In the genomic region with DNA sequence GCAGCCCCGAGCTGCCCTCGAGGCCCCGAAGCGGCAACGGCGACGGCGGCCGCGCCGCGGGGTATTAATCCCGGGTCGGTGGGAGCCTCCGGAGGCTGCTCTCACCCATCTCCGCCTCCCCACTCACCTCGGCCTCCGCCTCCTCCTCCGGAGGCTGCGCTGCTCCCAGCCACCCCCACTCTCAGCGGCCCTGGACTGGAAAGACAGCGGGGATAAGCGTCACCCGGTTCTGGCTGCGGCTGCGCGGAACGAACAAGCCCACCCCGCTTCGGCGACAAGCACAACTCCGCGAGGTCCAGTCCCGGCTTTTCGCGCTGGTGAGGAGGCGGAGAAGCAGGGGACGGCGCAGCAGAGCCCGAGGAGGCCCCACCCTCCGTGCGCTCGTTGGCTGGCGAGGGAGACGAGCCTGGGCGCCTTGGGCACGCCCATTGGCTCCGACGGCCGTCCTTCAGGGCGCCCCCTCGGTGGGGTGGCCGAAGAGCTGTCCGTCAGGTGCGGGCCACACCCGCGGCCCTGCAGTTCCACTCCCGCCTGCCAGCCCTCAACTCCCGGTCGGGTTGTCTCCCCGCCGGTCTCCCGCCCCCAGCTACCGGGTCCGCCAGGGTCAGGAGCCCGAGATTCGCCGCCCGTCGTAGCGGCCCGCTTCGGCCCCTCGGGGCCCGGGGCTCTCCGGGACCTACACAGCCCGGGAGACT, we compare ENCODE assay signal across 1 cellular context.
TF ChIP-seq lines count a peak whose summit lies in the region.

A gene (minus strand): TSS at position 327 of the 695 bp plus-strand sequence. CDS start 11,469 bp downstream, outside the sequence.

TF ChIP-seq in WTC11, 78 proteins besides CTCF, POLR2A, EP300 and RAD21 (continued from another document and continues in another):
- TF ChIP-seq, protein P1, sequence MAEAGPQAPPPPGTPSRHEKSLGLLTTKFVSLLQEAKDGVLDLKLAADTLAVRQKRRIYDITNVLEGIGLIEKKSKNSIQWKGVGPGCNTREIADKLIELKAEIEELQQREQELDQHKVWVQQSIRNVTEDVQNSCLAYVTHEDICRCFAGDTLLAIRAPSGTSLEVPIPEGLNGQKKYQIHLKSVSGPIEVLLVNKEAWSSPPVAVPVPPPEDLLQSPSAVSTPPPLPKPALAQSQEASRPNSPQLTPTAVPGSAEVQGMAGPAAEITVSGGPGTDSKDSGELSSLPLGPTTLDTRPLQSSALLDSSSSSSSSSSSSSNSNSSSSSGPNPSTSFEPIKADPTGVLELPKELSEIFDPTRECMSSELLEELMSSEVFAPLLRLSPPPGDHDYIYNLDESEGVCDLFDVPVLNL (CRISPR knock-in tag; IDR thresholded peaks at IDR 0.05; ENCODE audit: borderline replicate concordance, low read depth), result no peak
- no peak for TF ChIP-seq ZNF263 (CRISPR knock-in tag; IDR thresholded peaks at IDR 0.05; ENCODE audit: low read depth)
- TF ChIP-seq NFE2L1 (CRISPR knock-in tag; IDR thresholded peaks at IDR 0.05), result no peak
- no peak for TF ChIP-seq ZNF416 (CRISPR knock-in tag; IDR thresholded peaks at IDR 0.05)
- TF ChIP-seq, protein P2, sequence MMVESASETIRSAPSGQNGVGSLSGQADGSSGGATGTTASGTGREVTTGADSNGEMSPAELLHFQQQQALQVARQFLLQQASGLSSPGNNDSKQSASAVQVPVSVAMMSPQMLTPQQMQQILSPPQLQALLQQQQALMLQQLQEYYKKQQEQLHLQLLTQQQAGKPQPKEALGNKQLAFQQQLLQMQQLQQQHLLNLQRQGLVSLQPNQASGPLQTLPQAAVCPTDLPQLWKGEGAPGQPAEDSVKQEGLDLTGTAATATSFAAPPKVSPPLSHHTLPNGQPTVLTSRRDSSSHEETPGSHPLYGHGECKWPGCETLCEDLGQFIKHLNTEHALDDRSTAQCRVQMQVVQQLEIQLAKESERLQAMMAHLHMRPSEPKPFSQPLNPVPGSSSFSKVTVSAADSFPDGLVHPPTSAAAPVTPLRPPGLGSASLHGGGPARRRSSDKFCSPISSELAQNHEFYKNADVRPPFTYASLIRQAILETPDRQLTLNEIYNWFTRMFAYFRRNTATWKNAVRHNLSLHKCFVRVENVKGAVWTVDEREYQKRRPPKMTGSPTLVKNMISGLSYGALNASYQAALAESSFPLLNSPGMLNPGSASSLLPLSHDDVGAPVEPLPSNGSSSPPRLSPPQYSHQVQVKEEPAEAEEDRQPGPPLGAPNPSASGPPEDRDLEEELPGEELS (CRISPR knock-in tag; IDR thresholded peaks at IDR 0.05), result peak; percentile 45; the same call in 1 of the 2 replicates
- no peak for TF ChIP-seq ZNF138 (CRISPR knock-in tag; conservative IDR thresholded peaks at IDR 0.05)
- TF ChIP-seq JUN (CRISPR knock-in tag; IDR thresholded peaks at IDR 0.05), result no peak
- TF ChIP-seq, protein P3, sequence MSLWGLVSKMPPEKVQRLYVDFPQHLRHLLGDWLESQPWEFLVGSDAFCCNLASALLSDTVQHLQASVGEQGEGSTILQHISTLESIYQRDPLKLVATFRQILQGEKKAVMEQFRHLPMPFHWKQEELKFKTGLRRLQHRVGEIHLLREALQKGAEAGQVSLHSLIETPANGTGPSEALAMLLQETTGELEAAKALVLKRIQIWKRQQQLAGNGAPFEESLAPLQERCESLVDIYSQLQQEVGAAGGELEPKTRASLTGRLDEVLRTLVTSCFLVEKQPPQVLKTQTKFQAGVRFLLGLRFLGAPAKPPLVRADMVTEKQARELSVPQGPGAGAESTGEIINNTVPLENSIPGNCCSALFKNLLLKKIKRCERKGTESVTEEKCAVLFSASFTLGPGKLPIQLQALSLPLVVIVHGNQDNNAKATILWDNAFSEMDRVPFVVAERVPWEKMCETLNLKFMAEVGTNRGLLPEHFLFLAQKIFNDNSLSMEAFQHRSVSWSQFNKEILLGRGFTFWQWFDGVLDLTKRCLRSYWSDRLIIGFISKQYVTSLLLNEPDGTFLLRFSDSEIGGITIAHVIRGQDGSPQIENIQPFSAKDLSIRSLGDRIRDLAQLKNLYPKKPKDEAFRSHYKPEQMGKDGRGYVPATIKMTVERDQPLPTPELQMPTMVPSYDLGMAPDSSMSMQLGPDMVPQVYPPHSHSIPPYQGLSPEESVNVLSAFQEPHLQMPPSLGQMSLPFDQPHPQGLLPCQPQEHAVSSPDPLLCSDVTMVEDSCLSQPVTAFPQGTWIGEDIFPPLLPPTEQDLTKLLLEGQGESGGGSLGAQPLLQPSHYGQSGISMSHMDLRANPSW (CRISPR knock-in tag; conservative IDR thresholded peaks at IDR 0.05; ENCODE audit: low read depth), result no peak
- TF ChIP-seq CREB1 (CRISPR knock-in tag; IDR thresholded peaks at IDR 0.05), result no peak
- TF ChIP-seq IRF2 (CRISPR knock-in tag; IDR thresholded peaks at IDR 0.05; ENCODE audit: borderline replicate concordance, low read depth), result no peak
- TF ChIP-seq, protein P4, sequence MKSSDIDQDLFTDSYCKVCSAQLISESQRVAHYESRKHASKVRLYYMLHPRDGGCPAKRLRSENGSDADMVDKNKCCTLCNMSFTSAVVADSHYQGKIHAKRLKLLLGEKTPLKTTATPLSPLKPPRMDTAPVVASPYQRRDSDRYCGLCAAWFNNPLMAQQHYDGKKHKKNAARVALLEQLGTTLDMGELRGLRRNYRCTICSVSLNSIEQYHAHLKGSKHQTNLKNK (CRISPR knock-in tag; IDR thresholded peaks at IDR 0.05), result no peak
- TF ChIP-seq, protein P5, sequence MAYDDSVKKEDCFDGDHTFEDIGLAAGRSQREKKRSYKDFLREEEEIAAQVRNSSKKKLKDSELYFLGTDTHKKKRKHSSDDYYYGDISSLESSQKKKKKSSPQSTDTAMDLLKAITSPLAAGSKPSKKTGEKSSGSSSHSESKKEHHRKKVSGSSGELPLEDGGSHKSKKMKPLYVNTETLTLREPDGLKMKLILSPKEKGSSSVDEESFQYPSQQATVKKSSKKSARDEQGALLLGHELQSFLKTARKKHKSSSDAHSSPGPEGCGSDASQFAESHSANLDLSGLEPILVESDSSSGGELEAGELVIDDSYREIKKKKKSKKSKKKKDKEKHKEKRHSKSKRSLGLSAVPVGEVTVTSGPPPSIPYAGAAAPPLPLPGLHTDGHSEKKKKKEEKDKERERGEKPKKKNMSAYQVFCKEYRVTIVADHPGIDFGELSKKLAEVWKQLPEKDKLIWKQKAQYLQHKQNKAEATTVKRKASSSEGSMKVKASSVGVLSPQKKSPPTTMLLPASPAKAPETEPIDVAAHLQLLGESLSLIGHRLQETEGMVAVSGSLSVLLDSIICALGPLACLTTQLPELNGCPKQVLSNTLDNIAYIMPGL (CRISPR knock-in tag; IDR thresholded peaks at IDR 0.05), result peak; percentile 42; the same call in 1 of the 2 replicates
- TF ChIP-seq, protein P6, sequence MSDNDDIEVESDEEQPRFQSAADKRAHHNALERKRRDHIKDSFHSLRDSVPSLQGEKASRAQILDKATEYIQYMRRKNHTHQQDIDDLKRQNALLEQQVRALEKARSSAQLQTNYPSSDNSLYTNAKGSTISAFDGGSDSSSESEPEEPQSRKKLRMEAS (CRISPR knock-in tag; IDR thresholded peaks at IDR 0.05), result peak; percentile 58; the same call in 1 of the 2 replicates
- TF ChIP-seq NR2C2 (CRISPR knock-in tag; IDR thresholded peaks at IDR 0.05), result no peak
- TF ChIP-seq KAT7 (CRISPR knock-in tag; IDR thresholded peaks at IDR 0.05; ENCODE audit: borderline replicate concordance), result no peak
- no peak for TF ChIP-seq CBFB (CRISPR knock-in tag; IDR thresholded peaks at IDR 0.05; ENCODE audit: low read depth)
- TF ChIP-seq, protein P7, sequence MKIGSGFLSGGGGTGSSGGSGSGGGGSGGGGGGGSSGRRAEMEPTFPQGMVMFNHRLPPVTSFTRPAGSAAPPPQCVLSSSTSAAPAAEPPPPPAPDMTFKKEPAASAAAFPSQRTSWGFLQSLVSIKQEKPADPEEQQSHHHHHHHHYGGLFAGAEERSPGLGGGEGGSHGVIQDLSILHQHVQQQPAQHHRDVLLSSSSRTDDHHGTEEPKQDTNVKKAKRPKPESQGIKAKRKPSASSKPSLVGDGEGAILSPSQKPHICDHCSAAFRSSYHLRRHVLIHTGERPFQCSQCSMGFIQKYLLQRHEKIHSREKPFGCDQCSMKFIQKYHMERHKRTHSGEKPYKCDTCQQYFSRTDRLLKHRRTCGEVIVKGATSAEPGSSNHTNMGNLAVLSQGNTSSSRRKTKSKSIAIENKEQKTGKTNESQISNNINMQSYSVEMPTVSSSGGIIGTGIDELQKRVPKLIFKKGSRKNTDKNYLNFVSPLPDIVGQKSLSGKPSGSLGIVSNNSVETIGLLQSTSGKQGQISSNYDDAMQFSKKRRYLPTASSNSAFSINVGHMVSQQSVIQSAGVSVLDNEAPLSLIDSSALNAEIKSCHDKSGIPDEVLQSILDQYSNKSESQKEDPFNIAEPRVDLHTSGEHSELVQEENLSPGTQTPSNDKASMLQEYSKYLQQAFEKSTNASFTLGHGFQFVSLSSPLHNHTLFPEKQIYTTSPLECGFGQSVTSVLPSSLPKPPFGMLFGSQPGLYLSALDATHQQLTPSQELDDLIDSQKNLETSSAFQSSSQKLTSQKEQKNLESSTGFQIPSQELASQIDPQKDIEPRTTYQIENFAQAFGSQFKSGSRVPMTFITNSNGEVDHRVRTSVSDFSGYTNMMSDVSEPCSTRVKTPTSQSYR (CRISPR knock-in tag; IDR thresholded peaks at IDR 0.05), result no peak
- TF ChIP-seq, protein P8, sequence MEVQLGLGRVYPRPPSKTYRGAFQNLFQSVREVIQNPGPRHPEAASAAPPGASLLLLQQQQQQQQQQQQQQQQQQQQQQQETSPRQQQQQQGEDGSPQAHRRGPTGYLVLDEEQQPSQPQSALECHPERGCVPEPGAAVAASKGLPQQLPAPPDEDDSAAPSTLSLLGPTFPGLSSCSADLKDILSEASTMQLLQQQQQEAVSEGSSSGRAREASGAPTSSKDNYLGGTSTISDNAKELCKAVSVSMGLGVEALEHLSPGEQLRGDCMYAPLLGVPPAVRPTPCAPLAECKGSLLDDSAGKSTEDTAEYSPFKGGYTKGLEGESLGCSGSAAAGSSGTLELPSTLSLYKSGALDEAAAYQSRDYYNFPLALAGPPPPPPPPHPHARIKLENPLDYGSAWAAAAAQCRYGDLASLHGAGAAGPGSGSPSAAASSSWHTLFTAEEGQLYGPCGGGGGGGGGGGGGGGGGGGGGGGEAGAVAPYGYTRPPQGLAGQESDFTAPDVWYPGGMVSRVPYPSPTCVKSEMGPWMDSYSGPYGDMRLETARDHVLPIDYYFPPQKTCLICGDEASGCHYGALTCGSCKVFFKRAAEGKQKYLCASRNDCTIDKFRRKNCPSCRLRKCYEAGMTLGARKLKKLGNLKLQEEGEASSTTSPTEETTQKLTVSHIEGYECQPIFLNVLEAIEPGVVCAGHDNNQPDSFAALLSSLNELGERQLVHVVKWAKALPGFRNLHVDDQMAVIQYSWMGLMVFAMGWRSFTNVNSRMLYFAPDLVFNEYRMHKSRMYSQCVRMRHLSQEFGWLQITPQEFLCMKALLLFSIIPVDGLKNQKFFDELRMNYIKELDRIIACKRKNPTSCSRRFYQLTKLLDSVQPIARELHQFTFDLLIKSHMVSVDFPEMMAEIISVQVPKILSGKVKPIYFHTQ (CRISPR knock-in tag; IDR thresholded peaks at IDR 0.05), result no peak
- no peak for TF ChIP-seq MYBL2 (CRISPR knock-in tag; IDR thresholded peaks at IDR 0.05)
- TF ChIP-seq ZNF121 (CRISPR knock-in tag; IDR thresholded peaks at IDR 0.05), result no peak
- no peak for TF ChIP-seq NR3C1 (CRISPR knock-in tag; conservative IDR thresholded peaks at IDR 0.05; ENCODE audit: low read depth)
- TF ChIP-seq ZNF219 (CRISPR knock-in tag; IDR thresholded peaks at IDR 0.05; ENCODE audit: borderline replicate concordance), result no peak
- TF ChIP-seq, protein P9, sequence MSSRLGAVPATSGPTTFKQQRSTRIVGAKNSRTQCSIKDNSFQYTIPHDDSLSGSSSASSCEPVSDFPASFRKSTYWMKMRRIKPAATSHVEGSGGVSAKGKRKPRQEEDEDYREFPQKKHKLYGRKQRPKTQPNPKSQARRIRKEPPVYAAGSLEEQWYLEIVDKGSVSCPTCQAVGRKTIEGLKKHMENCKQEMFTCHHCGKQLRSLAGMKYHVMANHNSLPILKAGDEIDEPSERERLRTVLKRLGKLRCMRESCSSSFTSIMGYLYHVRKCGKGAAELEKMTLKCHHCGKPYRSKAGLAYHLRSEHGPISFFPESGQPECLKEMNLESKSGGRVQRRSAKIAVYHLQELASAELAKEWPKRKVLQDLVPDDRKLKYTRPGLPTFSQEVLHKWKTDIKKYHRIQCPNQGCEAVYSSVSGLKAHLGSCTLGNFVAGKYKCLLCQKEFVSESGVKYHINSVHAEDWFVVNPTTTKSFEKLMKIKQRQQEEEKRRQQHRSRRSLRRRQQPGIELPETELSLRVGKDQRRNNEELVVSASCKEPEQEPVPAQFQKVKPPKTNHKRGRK (CRISPR knock-in tag; IDR thresholded peaks at IDR 0.05; ENCODE audit: borderline replicate concordance), result no peak
- peak; percentile 78; the same call in 1 of the 2 replicates for TF ChIP-seq TEAD1 (CRISPR knock-in tag; IDR thresholded peaks at IDR 0.05)
- TF ChIP-seq NR1H2 (CRISPR knock-in tag; IDR thresholded peaks at IDR 0.05), result no peak
- no peak for TF ChIP-seq MXD4 (CRISPR knock-in tag; IDR thresholded peaks at IDR 0.05; ENCODE audit: borderline replicate concordance)
- no peak for TF ChIP-seq GRHL2 (CRISPR knock-in tag; IDR thresholded peaks at IDR 0.05; ENCODE audit: insufficient replicate concordance, severe bottlenecking)
- TF ChIP-seq, protein P10, sequence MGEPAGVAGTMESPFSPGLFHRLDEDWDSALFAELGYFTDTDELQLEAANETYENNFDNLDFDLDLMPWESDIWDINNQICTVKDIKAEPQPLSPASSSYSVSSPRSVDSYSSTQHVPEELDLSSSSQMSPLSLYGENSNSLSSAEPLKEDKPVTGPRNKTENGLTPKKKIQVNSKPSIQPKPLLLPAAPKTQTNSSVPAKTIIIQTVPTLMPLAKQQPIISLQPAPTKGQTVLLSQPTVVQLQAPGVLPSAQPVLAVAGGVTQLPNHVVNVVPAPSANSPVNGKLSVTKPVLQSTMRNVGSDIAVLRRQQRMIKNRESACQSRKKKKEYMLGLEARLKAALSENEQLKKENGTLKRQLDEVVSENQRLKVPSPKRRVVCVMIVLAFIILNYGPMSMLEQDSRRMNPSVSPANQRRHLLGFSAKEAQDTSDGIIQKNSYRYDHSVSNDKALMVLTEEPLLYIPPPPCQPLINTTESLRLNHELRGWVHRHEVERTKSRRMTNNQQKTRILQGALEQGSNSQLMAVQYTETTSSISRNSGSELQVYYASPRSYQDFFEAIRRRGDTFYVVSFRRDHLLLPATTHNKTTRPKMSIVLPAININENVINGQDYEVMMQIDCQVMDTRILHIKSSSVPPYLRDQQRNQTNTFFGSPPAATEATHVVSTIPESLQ (CRISPR knock-in tag; IDR thresholded peaks at IDR 0.05), result no peak
- no peak for TF ChIP-seq SMAD4 (CRISPR knock-in tag; IDR thresholded peaks at IDR 0.05)
- TF ChIP-seq, protein P11, sequence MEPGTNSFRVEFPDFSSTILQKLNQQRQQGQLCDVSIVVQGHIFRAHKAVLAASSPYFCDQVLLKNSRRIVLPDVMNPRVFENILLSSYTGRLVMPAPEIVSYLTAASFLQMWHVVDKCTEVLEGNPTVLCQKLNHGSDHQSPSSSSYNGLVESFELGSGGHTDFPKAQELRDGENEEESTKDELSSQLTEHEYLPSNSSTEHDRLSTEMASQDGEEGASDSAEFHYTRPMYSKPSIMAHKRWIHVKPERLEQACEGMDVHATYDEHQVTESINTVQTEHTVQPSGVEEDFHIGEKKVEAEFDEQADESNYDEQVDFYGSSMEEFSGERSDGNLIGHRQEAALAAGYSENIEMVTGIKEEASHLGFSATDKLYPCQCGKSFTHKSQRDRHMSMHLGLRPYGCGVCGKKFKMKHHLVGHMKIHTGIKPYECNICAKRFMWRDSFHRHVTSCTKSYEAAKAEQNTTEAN (CRISPR knock-in tag; IDR thresholded peaks at IDR 0.05), result no peak
- TF ChIP-seq, protein P12, sequence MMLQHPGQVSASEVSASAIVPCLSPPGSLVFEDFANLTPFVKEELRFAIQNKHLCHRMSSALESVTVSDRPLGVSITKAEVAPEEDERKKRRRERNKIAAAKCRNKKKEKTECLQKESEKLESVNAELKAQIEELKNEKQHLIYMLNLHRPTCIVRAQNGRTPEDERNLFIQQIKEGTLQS (CRISPR knock-in tag; conservative IDR thresholded peaks at IDR 0.05), result no peak
